19 cellular contexts compared by ENCODE assay signal in genomic region chr5:74231697-74232096, GRCh38.
DNase-seq lines count a peak whose midpoint lies in the region; ATAC-seq and TF ChIP-seq lines count a peak whose summit lies in the region.
"Had no signal": no experiment of that assay in that cellular context is flagged by ENCODE, and none has a peak within 500 bp of the region (broad histone marks: within the 10 kb centered on the region; RNA-seq: fewer than 3 reads in every experiment).

No MANE protein-coding gene starts in this region.

- peak; percentile 47 for DNase-seq in EL
- peak; percentile 25 for DNase-seq in LHCN-M2 (ENCODE audit: low read depth)
- peak; percentile 72 for DNase-seq in mammary epithelial cell
- DNase-seq in neuronal stem cell (ENCODE audit: low spot score), result no peak
- DNase-seq in DMS79 treated with DMSO at 0.1 percent for 48 hours (lab: John Stamatoyannopoulos, UW), result no peak
- no peak for DNase-seq in NCI-H1092 treated with DMSO at 0.1 percent for 48 hours (lab: John Stamatoyannopoulos, UW)
- DNase-seq in sciatic nerve (ENCODE audit: low spot score), result no peak
- DNase-seq: activated CD4-positive, alpha-beta T cell treated with anti-CD3 and anti-CD28 coated beads for 4 hours; activated CD8-positive, alpha-beta memory T cell treated with anti-CD3 and anti-CD28 coated beads, Interleukin-2, amount 10 ng/mL, durations not matched to agents 7 days and 5 days; activated naive CD8-positive, alpha-beta T cell treated with anti-CD3 and anti-CD28 coated beads, Interleukin-2, amount 10 ng/mL, durations not matched to agents 7 days and 5 days; CD4-positive, alpha-beta memory T cell; DMS79; effector memory CD8-positive, alpha-beta T cell; heart right ventricle; left ventricle myocardium inferior; NCI-H1417 treated with DMSO at 0.1 percent for 48 hours; NCI-H524; SW 1271 had no signal

- H2AFZ ChIP-seq in mammary epithelial cell (ENCODE audit: low read depth, low read length) (peak overlapping the region; percentile 72), neuronal stem cell (ENCODE audit: low read length) (peak overlapping the region; percentile 45)

- in situ Hi-C loops in mammary epithelial cell (cut with MboI; ENCODE audit: low sequenced_read_pairs in 2 of 2), result loop anchor here in 1 of 2 donors (25.0 kb wide), 1 partner anchor 406 kb away; the partner anchor contains the start of gene ENC1

- ATAC-seq in sciatic nerve, result no peak
- ATAC-seq: activated CD8-positive, alpha-beta memory T cell treated with anti-CD3 and anti-CD28 coated beads, Interleukin-2, amount 10 ng/mL, durations not matched to agents 7 days and 5 days; effector memory CD8-positive, alpha-beta T cell had no signal

- H4K91ac ChIP-seq in neuronal stem cell (ENCODE audit: low read depth, low read length, poor library complexity), result no peak overlapping the region

- no peak overlapping the region for H3K4me3 ChIP-seq in mammary epithelial cell (replicated peaks in 1 of 3; ENCODE audit: insufficient read depth in 1 of 3, low read depth in 2 of 3, low read length in 3 of 3)
- H3K4me3 ChIP-seq in neuronal stem cell (ENCODE audit: low read length in 2 of 2), result no peak overlapping the region
- H3K4me3 ChIP-seq: HAP-1, heart right ventricle, left ventricle myocardium inferior had no signal

- H2BK12ac ChIP-seq in neuronal stem cell (ENCODE audit: low read length), result no peak overlapping the region

- no peaks in the 10 kb centered on the region for H3K36me3 ChIP-seq in mammary epithelial cell (ENCODE audit: insufficient read depth, low read length)
- H3K36me3 ChIP-seq in neuronal stem cell (replicated peaks in 1 of 2; ENCODE audit: control insufficient read depth in 2 of 2, insufficient read depth in 2 of 2, low read length in 2 of 2), result no peaks in the 10 kb centered on the region
- H3K36me3 ChIP-seq: HAP-1, heart right ventricle, left ventricle myocardium inferior had no signal

- H3K27me3 ChIP-seq in mammary epithelial cell (ENCODE audit: insufficient read depth, low read length) (no peaks in the 10 kb centered on the region), neuronal stem cell (ENCODE audit: control insufficient read depth in 3 of 3, insufficient read depth in 3 of 3, low read depth in 1 of 3, low read length in 3 of 3) (no peaks in the 10 kb centered on the region)
- H3K27me3 ChIP-seq: heart right ventricle had no signal

- intact Hi-C loops in mammary epithelial cell (cut with micrococcal nuclease), result loop anchor here (1.0 to 10.0 kb wide), 3 partner anchors 10 to 327 kb away; no protein-coding TSS in a partner anchor
- intact Hi-C loops in sciatic nerve (cut with DNase I), result no loop called here

- H3K23ac ChIP-seq in neuronal stem cell (ENCODE audit: low read depth, low read length, poor library complexity), result no peak overlapping the region

- no peak overlapping the region for H2BK15ac ChIP-seq in neuronal stem cell (ENCODE audit: low read length)

- H3K4me2 ChIP-seq in mammary epithelial cell (ENCODE audit: insufficient read depth, low read depth, low read length), result peak overlapping the region; percentile 25
- H3K4me2 ChIP-seq in neuronal stem cell (ENCODE audit: insufficient read depth, low read length, poor library complexity, severe bottlenecking), result no peak overlapping the region

- TF ChIP-seq CTCF in mammary epithelial cell (conservative IDR thresholded peaks at IDR 0.05 in 1 of 2, IDR thresholded peaks at IDR 0.05 in 1 of 2; ENCODE audit: extremely low read depth in 1 of 2, insufficient read depth in 1 of 2, low read depth in 1 of 2, low read length in 2 of 2), result no peak

- H3K4ac ChIP-seq in neuronal stem cell (ENCODE audit: low read length), result no peak overlapping the region

- H3K9me3 ChIP-seq in mammary epithelial cell (replicated peaks; ENCODE audit: insufficient read depth, low read length) (no peaks in the 10 kb centered on the region), neuronal stem cell (replicated peaks in 1 of 2; ENCODE audit: control insufficient read depth in 2 of 2, insufficient read depth in 1 of 2, low read depth in 1 of 2, low read length in 2 of 2) (no peaks in the 10 kb centered on the region)
- H3K9me3 ChIP-seq: HAP-1, left ventricle myocardium inferior had no signal

- H2AK5ac ChIP-seq in neuronal stem cell (ENCODE audit: low read depth, low read length), result no peak overlapping the region

- BruUV-seq in mammary epithelial cell (replicated peaks; lab: Mats Ljungman, UMichigan), result no TSS peak

- H3K27ac ChIP-seq in mammary epithelial cell (ENCODE audit: insufficient read depth, low read depth, low read length) (peak overlapping the region; percentile 86), neuronal stem cell (replicated peaks; ENCODE audit: low read length) (peak overlapping the region; percentile 6)
- H3K27ac ChIP-seq: heart right ventricle, left ventricle myocardium inferior had no signal

- no peak overlapping the region for H4K8ac ChIP-seq in neuronal stem cell (ENCODE audit: low read depth, low read length)

- H3K79me2 ChIP-seq in mammary epithelial cell (ENCODE audit: insufficient read depth, low read length), result no peaks in the 10 kb centered on the region

- no peak overlapping the region for H3K18ac ChIP-seq in neuronal stem cell (ENCODE audit: low read length)

- dilution Hi-C loops in mammary epithelial cell (cut with HindIII; ENCODE audit: low sequenced_read_pairs), result no loop called here

- no peak overlapping the region for H2BK5ac ChIP-seq in neuronal stem cell (ENCODE audit: low read length)

- H2BK120ac ChIP-seq in neuronal stem cell (ENCODE audit: low read depth, low read length), result no peak overlapping the region

- H3K79me1 ChIP-seq in neuronal stem cell (ENCODE audit: low read depth, low read length), result no peaks in the 10 kb centered on the region

- H3K4me1 ChIP-seq in mammary epithelial cell (ENCODE audit: insufficient read depth, low read length), result peaks cover 33% of the 10 kb centered on the region
- peaks cover 6 to 11% of the 10 kb centered on the region in 2 donors for H3K4me1 ChIP-seq in neuronal stem cell (ENCODE audit: control insufficient read depth in 2 of 2, insufficient read depth in 1 of 2, low read depth in 1 of 2, low read length in 2 of 2)
- H3K4me1 ChIP-seq: HAP-1, heart right ventricle, left ventricle myocardium inferior had no signal

- H4K20me1 ChIP-seq in mammary epithelial cell (ENCODE audit: insufficient read depth, low read length), result no peaks in the 10 kb centered on the region

- CTCF ChIA-PET in mammary epithelial cell (lab: Charles Lee; ENCODE audit: low non-redundant PET), result no interaction called here

- 2% methylated on average over 5 of the region's 5 CpGs for WGBS in mammary epithelial cell (ENCODE audit: low coverage, missing lambda C conversion rate)
- no CpG with 5 or more reads among the region's 5 CpGs for WGBS in neuronal stem cell (ENCODE audit: extremely low coverage in 2 of 2, insufficient read length in 2 of 2, insufficient replicate concordance in 1 of 2), 2 donors

- H3K9ac ChIP-seq in mammary epithelial cell (ENCODE audit: insufficient read depth, low read length) (peak overlapping the region; percentile 45), neuronal stem cell (ENCODE audit: low read depth, low read length, poor library complexity) (no peak overlapping the region)

- no peak overlapping the region for H3K14ac ChIP-seq in neuronal stem cell (ENCODE audit: low read length)

Comparison
In these comparisons a context has a peak if more than half of its experiments do, and no peak if none do; other contexts are left out.
1. DNase-seq: peak in EL (single experiment), LHCN-M2 (single experiment) and mammary epithelial cell (single experiment); none in neuronal stem cell (single experiment), DMS79 treated with DMSO at 0.1 percent for 48 hours (single experiment), NCI-H1092 treated with DMSO at 0.1 percent for 48 hours (single experiment) and sciatic nerve (single experiment).